2 cellular contexts compared by ENCODE assay signal in the genomic region with DNA sequence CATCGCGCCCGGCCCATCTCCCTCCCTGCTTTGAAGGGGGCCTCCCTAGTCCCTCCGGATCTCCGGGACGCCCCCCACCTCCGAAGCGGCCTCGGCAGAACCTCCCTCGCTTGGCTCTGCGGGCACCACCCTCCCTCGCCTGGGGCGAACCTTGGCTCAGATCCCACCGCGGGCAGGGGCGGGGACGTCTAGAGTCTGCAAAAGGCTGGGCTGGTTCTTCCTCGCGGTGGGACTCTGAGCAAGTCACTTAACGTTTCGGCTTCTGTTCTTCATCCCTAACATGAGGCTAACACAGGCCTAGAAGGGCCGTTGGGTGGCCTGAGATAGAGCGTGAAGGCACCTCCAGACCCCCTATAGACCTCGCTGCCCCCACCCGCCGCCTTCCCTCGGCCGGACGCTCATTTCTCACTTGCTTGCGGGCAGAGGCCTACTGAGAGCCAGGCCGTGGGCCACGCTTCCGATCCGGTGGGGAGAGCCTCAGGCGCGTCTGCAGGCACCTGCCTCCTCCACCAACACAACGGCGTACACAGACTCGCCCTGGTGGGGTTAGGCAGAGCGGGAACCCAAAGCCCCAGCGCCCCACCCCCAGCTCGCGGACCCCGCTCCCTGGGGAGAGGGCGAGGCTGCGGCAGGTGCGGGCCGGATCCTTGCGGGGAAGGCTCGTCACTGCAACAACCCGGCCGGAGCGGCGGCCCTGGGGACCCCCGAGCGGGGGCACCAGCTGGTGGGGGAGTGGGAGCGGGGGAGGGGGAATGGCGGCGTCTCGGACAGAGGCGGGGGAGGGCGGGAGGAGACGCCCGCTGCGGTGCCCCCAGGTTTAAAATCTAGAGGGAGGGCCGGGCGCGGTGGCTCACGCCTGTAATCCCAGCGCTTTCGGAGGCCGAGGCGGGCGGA.
TF ChIP-seq lines count a peak whose summit lies in the region.

No MANE protein-coding gene starts in this region.

TF ChIP-seq in SK-N-SH, 30 proteins besides CTCF, POLR2A, EP300 and RAD21 (continued from another document):
- TF ChIP-seq, protein P1, sequence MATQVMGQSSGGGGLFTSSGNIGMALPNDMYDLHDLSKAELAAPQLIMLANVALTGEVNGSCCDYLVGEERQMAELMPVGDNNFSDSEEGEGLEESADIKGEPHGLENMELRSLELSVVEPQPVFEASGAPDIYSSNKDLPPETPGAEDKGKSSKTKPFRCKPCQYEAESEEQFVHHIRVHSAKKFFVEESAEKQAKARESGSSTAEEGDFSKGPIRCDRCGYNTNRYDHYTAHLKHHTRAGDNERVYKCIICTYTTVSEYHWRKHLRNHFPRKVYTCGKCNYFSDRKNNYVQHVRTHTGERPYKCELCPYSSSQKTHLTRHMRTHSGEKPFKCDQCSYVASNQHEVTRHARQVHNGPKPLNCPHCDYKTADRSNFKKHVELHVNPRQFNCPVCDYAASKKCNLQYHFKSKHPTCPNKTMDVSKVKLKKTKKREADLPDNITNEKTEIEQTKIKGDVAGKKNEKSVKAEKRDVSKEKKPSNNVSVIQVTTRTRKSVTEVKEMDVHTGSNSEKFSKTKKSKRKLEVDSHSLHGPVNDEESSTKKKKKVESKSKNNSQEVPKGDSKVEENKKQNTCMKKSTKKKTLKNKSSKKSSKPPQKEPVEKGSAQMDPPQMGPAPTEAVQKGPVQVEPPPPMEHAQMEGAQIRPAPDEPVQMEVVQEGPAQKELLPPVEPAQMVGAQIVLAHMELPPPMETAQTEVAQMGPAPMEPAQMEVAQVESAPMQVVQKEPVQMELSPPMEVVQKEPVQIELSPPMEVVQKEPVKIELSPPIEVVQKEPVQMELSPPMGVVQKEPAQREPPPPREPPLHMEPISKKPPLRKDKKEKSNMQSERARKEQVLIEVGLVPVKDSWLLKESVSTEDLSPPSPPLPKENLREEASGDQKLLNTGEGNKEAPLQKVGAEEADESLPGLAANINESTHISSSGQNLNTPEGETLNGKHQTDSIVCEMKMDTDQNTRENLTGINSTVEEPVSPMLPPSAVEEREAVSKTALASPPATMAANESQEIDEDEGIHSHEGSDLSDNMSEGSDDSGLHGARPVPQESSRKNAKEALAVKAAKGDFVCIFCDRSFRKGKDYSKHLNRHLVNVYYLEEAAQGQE (IDR thresholded peaks at IDR 0.05; ENCODE audit: low read depth, low read length), result no peak
- TF ChIP-seq ELF1 (IDR thresholded peaks at IDR 0.05), result no peak
- no peak for TF ChIP-seq TAF1 (IDR thresholded peaks at IDR 0.05; ENCODE audit: borderline replicate concordance, low read depth, low read length)
- TF ChIP-seq, protein P2, sequence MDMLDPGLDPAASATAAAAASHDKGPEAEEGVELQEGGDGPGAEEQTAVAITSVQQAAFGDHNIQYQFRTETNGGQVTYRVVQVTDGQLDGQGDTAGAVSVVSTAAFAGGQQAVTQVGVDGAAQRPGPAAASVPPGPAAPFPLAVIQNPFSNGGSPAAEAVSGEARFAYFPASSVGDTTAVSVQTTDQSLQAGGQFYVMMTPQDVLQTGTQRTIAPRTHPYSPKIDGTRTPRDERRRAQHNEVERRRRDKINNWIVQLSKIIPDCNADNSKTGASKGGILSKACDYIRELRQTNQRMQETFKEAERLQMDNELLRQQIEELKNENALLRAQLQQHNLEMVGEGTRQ (IDR thresholded peaks at IDR 0.05; ENCODE audit: borderline replicate concordance, low read depth, low read length), result no peak
- TF ChIP-seq, protein P3, sequence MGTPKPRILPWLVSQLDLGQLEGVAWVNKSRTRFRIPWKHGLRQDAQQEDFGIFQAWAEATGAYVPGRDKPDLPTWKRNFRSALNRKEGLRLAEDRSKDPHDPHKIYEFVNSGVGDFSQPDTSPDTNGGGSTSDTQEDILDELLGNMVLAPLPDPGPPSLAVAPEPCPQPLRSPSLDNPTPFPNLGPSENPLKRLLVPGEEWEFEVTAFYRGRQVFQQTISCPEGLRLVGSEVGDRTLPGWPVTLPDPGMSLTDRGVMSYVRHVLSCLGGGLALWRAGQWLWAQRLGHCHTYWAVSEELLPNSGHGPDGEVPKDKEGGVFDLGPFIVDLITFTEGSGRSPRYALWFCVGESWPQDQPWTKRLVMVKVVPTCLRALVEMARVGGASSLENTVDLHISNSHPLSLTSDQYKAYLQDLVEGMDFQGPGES (IDR thresholded peaks at IDR 0.05; ENCODE audit: low read depth, low read length), result no peak
- no peak for TF ChIP-seq SIN3A (IDR thresholded peaks at IDR 0.05; ENCODE audit: borderline replicate concordance, low read depth, low read length)
- no peak for TF ChIP-seq GATA2 (CRISPR knock-in tag; IDR thresholded peaks at IDR 0.05)
- no peak for TF ChIP-seq MXI1 (IDR thresholded peaks at IDR 0.05; ENCODE audit: low read depth, low read length)

TF ChIP-seq in SK-N-SH treated with all-trans-retinoic acid at 6 μM for 48 hours, 23 proteins besides CTCF, POLR2A, EP300 and RAD21 (continued from another document):
- TF ChIP-seq, protein P4, sequence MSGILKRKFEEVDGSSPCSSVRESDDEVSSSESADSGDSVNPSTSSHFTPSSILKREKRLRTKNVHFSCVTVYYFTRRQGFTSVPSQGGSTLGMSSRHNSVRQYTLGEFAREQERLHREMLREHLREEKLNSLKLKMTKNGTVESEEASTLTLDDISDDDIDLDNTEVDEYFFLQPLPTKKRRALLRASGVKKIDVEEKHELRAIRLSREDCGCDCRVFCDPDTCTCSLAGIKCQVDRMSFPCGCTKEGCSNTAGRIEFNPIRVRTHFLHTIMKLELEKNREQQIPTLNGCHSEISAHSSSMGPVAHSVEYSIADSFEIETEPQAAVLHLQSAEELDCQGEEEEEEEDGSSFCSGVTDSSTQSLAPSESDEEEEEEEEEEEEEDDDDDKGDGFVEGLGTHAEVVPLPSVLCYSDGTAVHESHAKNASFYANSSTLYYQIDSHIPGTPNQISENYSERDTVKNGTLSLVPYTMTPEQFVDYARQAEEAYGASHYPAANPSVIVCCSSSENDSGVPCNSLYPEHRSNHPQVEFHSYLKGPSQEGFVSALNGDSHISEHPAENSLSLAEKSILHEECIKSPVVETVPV (CRISPR knock-in tag; IDR thresholded peaks at IDR 0.05), result no peak
- TF ChIP-seq ZNF565 (CRISPR knock-in tag; conservative IDR thresholded peaks at IDR 0.05; ENCODE audit: low read depth) (no peak), ISL1 (CRISPR knock-in tag; IDR thresholded peaks at IDR 0.05) (no peak), GLIS3 (CRISPR knock-in tag; IDR thresholded peaks at IDR 0.05) (no peak), PPARA (CRISPR knock-in tag; IDR thresholded peaks at IDR 0.05; ENCODE audit: borderline replicate concordance) (no peak), ZFP3 (CRISPR knock-in tag; IDR thresholded peaks at IDR 0.05) (no peak), SNAI2 (CRISPR knock-in tag; IDR thresholded peaks at IDR 0.05) (no peak), TCF4 (CRISPR knock-in tag; IDR thresholded peaks at IDR 0.05; ENCODE audit: borderline replicate concordance) (no peak), ESRRG (CRISPR knock-in tag; IDR thresholded peaks at IDR 0.05) (no peak), ZNF8 (CRISPR knock-in tag; IDR thresholded peaks at IDR 0.05) (no peak)
- TF ChIP-seq, protein P5, sequence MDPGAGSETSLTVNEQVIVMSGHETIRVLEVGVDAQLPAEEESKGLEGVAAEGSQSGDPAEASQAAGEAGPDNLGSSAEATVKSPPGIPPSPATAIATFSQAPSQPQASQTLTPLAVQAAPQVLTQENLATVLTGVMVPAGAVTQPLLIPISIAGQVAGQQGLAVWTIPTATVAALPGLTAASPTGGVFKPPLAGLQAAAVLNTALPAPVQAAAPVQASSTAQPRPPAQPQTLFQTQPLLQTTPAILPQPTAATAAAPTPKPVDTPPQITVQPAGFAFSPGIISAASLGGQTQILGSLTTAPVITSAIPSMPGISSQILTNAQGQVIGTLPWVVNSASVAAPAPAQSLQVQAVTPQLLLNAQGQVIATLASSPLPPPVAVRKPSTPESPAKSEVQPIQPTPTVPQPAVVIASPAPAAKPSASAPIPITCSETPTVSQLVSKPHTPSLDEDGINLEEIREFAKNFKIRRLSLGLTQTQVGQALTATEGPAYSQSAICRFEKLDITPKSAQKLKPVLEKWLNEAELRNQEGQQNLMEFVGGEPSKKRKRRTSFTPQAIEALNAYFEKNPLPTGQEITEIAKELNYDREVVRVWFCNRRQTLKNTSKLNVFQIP (CRISPR knock-in tag; IDR thresholded peaks at IDR 0.05; ENCODE audit: borderline replicate concordance, low read depth), result no peak
- TF ChIP-seq, protein P6, sequence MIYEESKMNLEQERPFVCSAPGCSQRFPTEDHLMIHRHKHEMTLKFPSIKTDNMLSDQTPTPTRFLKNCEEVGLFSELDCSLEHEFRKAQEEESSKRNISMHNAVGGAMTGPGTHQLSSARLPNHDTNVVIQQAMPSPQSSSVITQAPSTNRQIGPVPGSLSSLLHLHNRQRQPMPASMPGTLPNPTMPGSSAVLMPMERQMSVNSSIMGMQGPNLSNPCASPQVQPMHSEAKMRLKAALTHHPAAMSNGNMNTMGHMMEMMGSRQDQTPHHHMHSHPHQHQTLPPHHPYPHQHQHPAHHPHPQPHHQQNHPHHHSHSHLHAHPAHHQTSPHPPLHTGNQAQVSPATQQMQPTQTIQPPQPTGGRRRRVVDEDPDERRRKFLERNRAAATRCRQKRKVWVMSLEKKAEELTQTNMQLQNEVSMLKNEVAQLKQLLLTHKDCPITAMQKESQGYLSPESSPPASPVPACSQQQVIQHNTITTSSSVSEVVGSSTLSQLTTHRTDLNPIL (CRISPR knock-in tag; IDR thresholded peaks at IDR 0.05; ENCODE audit: low read depth), result no peak
